In genomic region chr4:6441758-6442157, GRCh38 we compare ENCODE assay signal across 30 cellular contexts. TPM values are rescaled to one million over a fixed set of nuclear protein-coding genes. Genes with fewer than 3 reads are reported as not detected.
"Had no signal": no experiment of that assay in that cellular context is flagged by ENCODE, and none has a peak within 500 bp of the region (broad histone marks: within the 10 kb centered on the region; RNA-seq: fewer than 3 reads in every experiment).

No MANE protein-coding gene starts in this region.

- H3K36me3 ChIP-seq: left lung, lower lobe of right lung, neutrophil, stomach, thyroid gland, transverse colon, upper lobe of left lung, vagina had no signal

- H3K27ac ChIP-seq: left lung, lower lobe of right lung, neutrophil, parathyroid adenoma, skin epidermis, stomach, testis, thyroid gland, transverse colon, upper lobe of left lung, vagina had no signal

- H3K4me1 ChIP-seq: left lung, lower lobe of right lung, parathyroid adenoma, thyroid gland, upper lobe of left lung had no signal

- H3K27me3 ChIP-seq: testis, thyroid gland, vagina had no signal

- ATAC-seq: left colon; left lung; lower lobe of right lung; naive thymus-derived CD8-positive, alpha-beta T cell; sciatic nerve; stimulated activated naive B cell treated with anti-CD40 and anti-IgM and Interleukin-4, amounts not matched to agents 10 μg/mL and 1 μg/mL and 100 μg/mL, for 72 hours; stimulated activated naive CD8-positive, alpha-beta T cell treated with anti-CD3 and anti-CD28 coated beads, Interleukin-15, Interleukin-2, amounts not matched to agents 100 U/mL and 50 U/mL, for 24 hours had no signal

- DNase-seq: hypothalamus; immature natural killer cell; kidney; left colon; left lung; lower lobe of right lung; mammary epithelial cell; mesenchymal stem cell; occipital lobe; right cardiac atrium; stimulated activated CD4-positive, alpha-beta T cell treated with anti-CD3 and anti-CD28 coated beads, Interleukin-12 subunit alpha, Interleukin-12 subunit beta, amount 100 ng/mL, for 4 hours; stimulated activated CD4-positive, alpha-beta T cell treated with anti-CD3 and anti-CD28 coated beads, Interleukin-15, amount 100 ng/mL, for 24 hours; stimulated activated CD4-positive, alpha-beta T cell treated with anti-CD3 and anti-CD28 coated beads, Interleukin-2, amount 100 ng/mL, for 24 hours; stimulated activated CD4-positive, alpha-beta T cell treated with anti-CD3 and anti-CD28 coated beads, Interleukin-4, amount 100 ng/mL, for 1 hour; stimulated activated naive B cell treated with anti-CD40 and anti-IgM and Interleukin-4, amounts not matched to agents 10 μg/mL and 1 μg/mL and 100 μg/mL, for 72 hours; stimulated activated naive CD8-positive, alpha-beta T cell treated with anti-CD3 and anti-CD28 coated beads, Interleukin-15, Interleukin-2, amounts not matched to agents 100 U/mL and 50 U/mL, for 24 hours; stomach; testis; thyroid gland; transverse colon; upper lobe of left lung had no signal

- FAIRE-seq: islet of Langerhans, kidney had no signal

- H2AFZ ChIP-seq: parathyroid adenoma had no signal

- H3K9ac ChIP-seq: parathyroid adenoma had no signal

- H3K9me3 ChIP-seq: left lung, lower lobe of right lung, neutrophil, stomach, testis, thyroid gland, transverse colon, upper lobe of left lung, vagina had no signal

- H3K4me3 ChIP-seq: left lung, lower lobe of right lung, skin epidermis, stomach, testis, thyroid gland, transverse colon, upper lobe of left lung, vagina had no signal

RNA-seq across cellular contexts. Expression of gene PPP2R2C, which starts 30.7 kb away (rescaled TPM):
- total RNA-seq: lower lobe of right lung; naive thymus-derived CD8-positive, alpha-beta T cell; osteocyte; pulmonary artery endothelial cell had no signal
- polyA plus RNA-seq: immature natural killer cell; naive thymus-derived CD8-positive, alpha-beta T cell had no signal
